1 cellular context compared by ENCODE assay signal in genomic region chr3:142106536-142106935, GRCh38.
TF ChIP-seq lines count a peak whose summit lies in the region.

No MANE protein-coding gene starts in this region.

TF ChIP-seq in WTC11, 78 proteins besides CTCF, POLR2A, EP300 and RAD21 (continued from another document):
- TF ChIP-seq, protein P1, sequence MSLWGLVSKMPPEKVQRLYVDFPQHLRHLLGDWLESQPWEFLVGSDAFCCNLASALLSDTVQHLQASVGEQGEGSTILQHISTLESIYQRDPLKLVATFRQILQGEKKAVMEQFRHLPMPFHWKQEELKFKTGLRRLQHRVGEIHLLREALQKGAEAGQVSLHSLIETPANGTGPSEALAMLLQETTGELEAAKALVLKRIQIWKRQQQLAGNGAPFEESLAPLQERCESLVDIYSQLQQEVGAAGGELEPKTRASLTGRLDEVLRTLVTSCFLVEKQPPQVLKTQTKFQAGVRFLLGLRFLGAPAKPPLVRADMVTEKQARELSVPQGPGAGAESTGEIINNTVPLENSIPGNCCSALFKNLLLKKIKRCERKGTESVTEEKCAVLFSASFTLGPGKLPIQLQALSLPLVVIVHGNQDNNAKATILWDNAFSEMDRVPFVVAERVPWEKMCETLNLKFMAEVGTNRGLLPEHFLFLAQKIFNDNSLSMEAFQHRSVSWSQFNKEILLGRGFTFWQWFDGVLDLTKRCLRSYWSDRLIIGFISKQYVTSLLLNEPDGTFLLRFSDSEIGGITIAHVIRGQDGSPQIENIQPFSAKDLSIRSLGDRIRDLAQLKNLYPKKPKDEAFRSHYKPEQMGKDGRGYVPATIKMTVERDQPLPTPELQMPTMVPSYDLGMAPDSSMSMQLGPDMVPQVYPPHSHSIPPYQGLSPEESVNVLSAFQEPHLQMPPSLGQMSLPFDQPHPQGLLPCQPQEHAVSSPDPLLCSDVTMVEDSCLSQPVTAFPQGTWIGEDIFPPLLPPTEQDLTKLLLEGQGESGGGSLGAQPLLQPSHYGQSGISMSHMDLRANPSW (CRISPR knock-in tag; conservative IDR thresholded peaks at IDR 0.05; ENCODE audit: low read depth) = no peak
